Comparison of ENCODE assay signal across 1 cellular context in the genomic region with DNA sequence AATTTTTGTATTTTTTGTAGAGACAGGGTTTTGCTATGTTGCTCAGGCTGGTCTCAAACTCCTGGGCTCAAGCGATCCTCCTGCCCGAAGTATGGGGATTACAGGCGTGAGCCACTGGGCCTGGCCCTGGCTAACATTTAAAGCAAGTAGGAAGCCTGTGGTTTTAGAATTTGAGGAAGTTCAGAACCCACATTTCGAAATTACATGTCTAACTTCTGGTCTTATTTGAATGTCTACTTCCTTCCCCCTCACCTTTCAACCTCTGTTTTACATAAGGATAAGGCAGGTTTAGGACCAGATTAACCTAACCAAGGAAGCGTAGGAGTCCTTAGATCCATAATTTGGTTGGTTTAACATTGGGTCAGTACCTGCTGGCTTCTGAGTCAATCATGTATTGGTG.
TF ChIP-seq lines count a peak whose summit lies in the region.

No MANE protein-coding gene starts in this region.

TF ChIP-seq in GM12878, 131 proteins besides CTCF, POLR2A, EP300 and RAD21 (continued from another document and continues in another):
- TF ChIP-seq, protein P1, sequence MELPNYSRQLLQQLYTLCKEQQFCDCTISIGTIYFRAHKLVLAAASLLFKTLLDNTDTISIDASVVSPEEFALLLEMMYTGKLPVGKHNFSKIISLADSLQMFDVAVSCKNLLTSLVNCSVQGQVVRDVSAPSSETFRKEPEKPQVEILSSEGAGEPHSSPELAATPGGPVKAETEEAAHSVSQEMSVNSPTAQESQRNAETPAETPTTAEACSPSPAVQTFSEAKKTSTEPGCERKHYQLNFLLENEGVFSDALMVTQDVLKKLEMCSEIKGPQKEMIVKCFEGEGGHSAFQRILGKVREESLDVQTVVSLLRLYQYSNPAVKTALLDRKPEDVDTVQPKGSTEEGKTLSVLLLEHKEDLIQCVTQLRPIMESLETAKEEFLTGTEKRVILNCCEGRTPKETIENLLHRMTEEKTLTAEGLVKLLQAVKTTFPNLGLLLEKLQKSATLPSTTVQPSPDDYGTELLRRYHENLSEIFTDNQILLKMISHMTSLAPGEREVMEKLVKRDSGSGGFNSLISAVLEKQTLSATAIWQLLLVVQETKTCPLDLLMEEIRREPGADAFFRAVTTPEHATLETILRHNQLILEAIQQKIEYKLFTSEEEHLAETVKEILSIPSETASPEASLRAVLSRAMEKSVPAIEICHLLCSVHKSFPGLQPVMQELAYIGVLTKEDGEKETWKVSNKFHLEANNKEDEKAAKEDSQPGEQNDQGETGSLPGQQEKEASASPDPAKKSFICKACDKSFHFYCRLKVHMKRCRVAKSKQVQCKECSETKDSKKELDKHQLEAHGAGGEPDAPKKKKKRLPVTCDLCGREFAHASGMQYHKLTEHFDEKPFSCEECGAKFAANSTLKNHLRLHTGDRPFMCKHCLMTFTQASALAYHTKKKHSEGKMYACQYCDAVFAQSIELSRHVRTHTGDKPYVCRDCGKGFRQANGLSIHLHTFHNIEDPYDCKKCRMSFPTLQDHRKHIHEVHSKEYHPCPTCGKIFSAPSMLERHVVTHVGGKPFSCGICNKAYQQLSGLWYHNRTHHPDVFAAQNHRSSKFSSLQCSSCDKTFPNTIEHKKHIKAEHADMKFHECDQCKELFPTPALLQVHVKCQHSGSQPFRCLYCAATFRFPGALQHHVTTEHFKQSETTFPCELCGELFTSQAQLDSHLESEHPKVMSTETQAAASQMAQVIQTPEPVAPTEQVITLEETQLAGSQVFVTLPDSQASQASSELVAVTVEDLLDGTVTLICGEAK (IDR thresholded peaks at IDR 0.05; ENCODE audit: borderline replicate concordance), result no peak
- TF ChIP-seq EGR1 (IDR thresholded peaks at IDR 0.05; ENCODE audit: borderline replicate concordance in 1 of 2, low read depth in 2 of 2, low read length in 2 of 2) (no peak), MEF2B (IDR thresholded peaks at IDR 0.05; ENCODE audit: partially characterized antibody, poor library complexity, severe bottlenecking) (no peak), SREBF1 (IDR thresholded peaks at IDR 0.05; ENCODE audit: low read length) (no peak), CREM (IDR thresholded peaks at IDR 0.05; ENCODE audit: low read depth) (no peak), ASH2L (IDR thresholded peaks at IDR 0.05; ENCODE audit: borderline replicate concordance, low read depth) (no peak), FOS (IDR thresholded peaks at IDR 0.05; ENCODE audit: borderline replicate concordance, extremely low read depth, insufficient read length) (no peak), KLF5 (IDR thresholded peaks at IDR 0.05; ENCODE audit: partially characterized antibody) (no peak), DPF2 (IDR thresholded peaks at IDR 0.05) (0 out of 2 replicates have a peak, but pooled peaks have one; percentile 27), EED (IDR thresholded peaks at IDR 0.05; ENCODE audit: low read depth) (no peak), CHD4 (IDR thresholded peaks at IDR 0.05) (no peak), TCF7 (IDR thresholded peaks at IDR 0.05; ENCODE audit: borderline replicate concordance) (no peak), SRF (IDR thresholded peaks at IDR 0.05; ENCODE audit: low read depth in 2 of 2, low read length in 2 of 2) (no peak), NFXL1 (IDR thresholded peaks at IDR 0.05; ENCODE audit: borderline replicate concordance) (no peak), ESRRA (IDR thresholded peaks at IDR 0.05; ENCODE audit: low read length) (no peak), LARP7 (IDR thresholded peaks at IDR 0.05) (no peak), PAX8 (IDR thresholded peaks at IDR 0.05) (no peak), BCL11A (IDR thresholded peaks at IDR 0.05; ENCODE audit: low read depth, low read length) (no peak), EZH2 (IDR thresholded peaks at IDR 0.05; ENCODE audit: borderline replicate concordance, control insufficient read depth, low read depth, low read length) (no peak), IKZF2 (IDR thresholded peaks at IDR 0.05) (peak; percentile 30 to 47; a peak in 1 of 4 replicates), ZBED1 (IDR thresholded peaks at IDR 0.05; ENCODE audit: borderline replicate concordance) (no peak), ETV6 (conservative IDR thresholded peaks at IDR 0.05 in 1 of 2, IDR thresholded peaks at IDR 0.05 in 1 of 2; ENCODE audit: borderline replicate concordance in 1 of 2, low read depth in 1 of 2) (peak in 1 of 2 experiments; percentile 80; a peak in 2 of 4 replicates), NR2F1 (conservative IDR thresholded peaks at IDR 0.05) (0 out of 2 replicates have a peak, but pooled peaks have one; percentile 53), NBN (IDR thresholded peaks at IDR 0.05) (no peak), MYC (IDR thresholded peaks at IDR 0.05; ENCODE audit: insufficient read depth, insufficient read length, insufficient replicate concordance, low read length, severe bottlenecking) (no peak)
- TF ChIP-seq, protein P2, sequence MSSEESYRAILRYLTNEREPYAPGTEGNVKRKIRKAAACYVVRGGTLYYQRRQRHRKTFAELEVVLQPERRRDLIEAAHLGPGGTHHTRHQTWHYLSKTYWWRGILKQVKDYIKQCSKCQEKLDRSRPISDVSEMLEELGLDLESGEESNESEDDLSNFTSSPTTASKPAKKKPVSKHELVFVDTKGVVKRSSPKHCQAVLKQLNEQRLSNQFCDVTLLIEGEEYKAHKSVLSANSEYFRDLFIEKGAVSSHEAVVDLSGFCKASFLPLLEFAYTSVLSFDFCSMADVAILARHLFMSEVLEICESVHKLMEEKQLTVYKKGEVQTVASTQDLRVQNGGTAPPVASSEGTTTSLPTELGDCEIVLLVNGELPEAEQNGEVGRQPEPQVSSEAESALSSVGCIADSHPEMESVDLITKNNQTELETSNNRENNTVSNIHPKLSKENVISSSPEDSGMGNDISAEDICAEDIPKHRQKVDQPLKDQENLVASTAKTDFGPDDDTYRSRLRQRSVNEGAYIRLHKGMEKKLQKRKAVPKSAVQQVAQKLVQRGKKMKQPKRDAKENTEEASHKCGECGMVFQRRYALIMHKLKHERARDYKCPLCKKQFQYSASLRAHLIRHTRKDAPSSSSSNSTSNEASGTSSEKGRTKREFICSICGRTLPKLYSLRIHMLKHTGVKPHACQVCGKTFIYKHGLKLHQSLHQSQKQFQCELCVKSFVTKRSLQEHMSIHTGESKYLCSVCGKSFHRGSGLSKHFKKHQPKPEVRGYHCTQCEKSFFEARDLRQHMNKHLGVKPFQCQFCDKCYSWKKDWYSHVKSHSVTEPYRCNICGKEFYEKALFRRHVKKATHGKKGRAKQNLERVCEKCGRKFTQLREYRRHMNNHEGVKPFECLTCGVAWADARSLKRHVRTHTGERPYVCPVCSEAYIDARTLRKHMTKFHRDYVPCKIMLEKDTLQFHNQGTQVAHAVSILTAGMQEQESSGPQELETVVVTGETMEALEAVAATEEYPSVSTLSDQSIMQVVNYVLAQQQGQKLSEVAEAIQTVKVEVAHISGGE (CRISPR knock-in tag; IDR thresholded peaks at IDR 0.05), result no peak
- TF ChIP-seq, protein P3, sequence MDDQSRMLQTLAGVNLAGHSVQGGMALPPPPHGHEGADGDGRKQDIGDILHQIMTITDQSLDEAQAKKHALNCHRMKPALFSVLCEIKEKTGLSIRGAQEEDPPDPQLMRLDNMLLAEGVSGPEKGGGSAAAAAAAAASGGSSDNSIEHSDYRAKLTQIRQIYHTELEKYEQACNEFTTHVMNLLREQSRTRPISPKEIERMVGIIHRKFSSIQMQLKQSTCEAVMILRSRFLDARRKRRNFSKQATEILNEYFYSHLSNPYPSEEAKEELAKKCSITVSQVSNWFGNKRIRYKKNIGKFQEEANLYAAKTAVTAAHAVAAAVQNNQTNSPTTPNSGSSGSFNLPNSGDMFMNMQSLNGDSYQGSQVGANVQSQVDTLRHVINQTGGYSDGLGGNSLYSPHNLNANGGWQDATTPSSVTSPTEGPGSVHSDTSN (IDR thresholded peaks at IDR 0.05; ENCODE audit: insufficient replicate concordance, low read depth, low read length), result no peak
- TF ChIP-seq, protein P4, sequence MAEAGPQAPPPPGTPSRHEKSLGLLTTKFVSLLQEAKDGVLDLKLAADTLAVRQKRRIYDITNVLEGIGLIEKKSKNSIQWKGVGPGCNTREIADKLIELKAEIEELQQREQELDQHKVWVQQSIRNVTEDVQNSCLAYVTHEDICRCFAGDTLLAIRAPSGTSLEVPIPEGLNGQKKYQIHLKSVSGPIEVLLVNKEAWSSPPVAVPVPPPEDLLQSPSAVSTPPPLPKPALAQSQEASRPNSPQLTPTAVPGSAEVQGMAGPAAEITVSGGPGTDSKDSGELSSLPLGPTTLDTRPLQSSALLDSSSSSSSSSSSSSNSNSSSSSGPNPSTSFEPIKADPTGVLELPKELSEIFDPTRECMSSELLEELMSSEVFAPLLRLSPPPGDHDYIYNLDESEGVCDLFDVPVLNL (IDR thresholded peaks at IDR 0.05; ENCODE audit: low read depth, low read length), result no peak
- TF ChIP-seq, protein P5, sequence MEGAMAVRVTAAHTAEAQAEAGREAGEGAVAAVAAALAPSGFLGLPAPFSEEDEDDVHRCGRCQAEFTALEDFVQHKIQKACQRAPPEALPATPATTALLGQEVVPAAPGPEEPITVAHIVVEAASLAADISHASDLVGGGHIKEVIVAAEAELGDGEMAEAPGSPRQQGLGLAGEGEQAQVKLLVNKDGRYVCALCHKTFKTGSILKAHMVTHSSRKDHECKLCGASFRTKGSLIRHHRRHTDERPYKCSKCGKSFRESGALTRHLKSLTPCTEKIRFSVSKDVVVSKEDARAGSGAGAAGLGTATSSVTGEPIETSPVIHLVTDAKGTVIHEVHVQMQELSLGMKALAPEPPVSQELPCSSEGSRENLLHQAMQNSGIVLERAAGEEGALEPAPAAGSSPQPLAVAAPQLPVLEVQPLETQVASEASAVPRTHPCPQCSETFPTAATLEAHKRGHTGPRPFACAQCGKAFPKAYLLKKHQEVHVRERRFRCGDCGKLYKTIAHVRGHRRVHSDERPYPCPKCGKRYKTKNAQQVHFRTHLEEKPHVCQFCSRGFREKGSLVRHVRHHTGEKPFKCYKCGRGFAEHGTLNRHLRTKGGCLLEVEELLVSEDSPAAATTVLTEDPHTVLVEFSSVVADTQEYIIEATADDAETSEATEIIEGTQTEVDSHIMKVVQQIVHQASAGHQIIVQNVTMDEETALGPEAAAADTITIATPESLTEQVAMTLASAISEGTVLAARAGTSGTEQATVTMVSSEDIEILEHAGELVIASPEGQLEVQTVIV (IDR thresholded peaks at IDR 0.05; ENCODE audit: borderline replicate concordance, partially characterized antibody), result no peak
- TF ChIP-seq, protein P6, sequence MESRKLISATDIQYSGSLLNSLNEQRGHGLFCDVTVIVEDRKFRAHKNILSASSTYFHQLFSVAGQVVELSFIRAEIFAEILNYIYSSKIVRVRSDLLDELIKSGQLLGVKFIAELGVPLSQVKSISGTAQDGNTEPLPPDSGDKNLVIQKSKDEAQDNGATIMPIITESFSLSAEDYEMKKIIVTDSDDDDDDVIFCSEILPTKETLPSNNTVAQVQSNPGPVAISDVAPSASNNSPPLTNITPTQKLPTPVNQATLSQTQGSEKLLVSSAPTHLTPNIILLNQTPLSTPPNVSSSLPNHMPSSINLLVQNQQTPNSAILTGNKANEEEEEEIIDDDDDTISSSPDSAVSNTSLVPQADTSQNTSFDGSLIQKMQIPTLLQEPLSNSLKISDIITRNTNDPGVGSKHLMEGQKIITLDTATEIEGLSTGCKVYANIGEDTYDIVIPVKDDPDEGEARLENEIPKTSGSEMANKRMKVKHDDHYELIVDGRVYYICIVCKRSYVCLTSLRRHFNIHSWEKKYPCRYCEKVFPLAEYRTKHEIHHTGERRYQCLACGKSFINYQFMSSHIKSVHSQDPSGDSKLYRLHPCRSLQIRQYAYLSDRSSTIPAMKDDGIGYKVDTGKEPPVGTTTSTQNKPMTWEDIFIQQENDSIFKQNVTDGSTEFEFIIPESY (IDR thresholded peaks at IDR 0.05), result no peak
- TF ChIP-seq, protein P7, sequence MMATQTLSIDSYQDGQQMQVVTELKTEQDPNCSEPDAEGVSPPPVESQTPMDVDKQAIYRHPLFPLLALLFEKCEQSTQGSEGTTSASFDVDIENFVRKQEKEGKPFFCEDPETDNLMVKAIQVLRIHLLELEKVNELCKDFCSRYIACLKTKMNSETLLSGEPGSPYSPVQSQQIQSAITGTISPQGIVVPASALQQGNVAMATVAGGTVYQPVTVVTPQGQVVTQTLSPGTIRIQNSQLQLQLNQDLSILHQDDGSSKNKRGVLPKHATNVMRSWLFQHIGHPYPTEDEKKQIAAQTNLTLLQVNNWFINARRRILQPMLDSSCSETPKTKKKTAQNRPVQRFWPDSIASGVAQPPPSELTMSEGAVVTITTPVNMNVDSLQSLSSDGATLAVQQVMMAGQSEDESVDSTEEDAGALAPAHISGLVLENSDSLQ (IDR thresholded peaks at IDR 0.05), result no peak
- TF ChIP-seq, protein P8, sequence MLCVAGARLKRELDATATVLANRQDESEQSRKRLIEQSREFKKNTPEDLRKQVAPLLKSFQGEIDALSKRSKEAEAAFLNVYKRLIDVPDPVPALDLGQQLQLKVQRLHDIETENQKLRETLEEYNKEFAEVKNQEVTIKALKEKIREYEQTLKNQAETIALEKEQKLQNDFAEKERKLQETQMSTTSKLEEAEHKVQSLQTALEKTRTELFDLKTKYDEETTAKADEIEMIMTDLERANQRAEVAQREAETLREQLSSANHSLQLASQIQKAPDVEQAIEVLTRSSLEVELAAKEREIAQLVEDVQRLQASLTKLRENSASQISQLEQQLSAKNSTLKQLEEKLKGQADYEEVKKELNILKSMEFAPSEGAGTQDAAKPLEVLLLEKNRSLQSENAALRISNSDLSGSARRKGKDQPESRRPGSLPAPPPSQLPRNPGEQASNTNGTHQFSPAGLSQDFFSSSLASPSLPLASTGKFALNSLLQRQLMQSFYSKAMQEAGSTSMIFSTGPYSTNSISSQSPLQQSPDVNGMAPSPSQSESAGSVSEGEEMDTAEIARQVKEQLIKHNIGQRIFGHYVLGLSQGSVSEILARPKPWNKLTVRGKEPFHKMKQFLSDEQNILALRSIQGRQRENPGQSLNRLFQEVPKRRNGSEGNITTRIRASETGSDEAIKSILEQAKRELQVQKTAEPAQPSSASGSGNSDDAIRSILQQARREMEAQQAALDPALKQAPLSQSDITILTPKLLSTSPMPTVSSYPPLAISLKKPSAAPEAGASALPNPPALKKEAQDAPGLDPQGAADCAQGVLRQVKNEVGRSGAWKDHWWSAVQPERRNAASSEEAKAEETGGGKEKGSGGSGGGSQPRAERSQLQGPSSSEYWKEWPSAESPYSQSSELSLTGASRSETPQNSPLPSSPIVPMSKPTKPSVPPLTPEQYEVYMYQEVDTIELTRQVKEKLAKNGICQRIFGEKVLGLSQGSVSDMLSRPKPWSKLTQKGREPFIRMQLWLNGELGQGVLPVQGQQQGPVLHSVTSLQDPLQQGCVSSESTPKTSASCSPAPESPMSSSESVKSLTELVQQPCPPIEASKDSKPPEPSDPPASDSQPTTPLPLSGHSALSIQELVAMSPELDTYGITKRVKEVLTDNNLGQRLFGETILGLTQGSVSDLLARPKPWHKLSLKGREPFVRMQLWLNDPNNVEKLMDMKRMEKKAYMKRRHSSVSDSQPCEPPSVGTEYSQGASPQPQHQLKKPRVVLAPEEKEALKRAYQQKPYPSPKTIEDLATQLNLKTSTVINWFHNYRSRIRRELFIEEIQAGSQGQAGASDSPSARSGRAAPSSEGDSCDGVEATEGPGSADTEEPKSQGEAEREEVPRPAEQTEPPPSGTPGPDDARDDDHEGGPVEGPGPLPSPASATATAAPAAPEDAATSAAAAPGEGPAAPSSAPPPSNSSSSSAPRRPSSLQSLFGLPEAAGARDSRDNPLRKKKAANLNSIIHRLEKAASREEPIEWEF (IDR thresholded peaks at IDR 0.05; ENCODE audit: insufficient replicate concordance, low read depth, low read length), result no peak
- TF ChIP-seq, protein P9, sequence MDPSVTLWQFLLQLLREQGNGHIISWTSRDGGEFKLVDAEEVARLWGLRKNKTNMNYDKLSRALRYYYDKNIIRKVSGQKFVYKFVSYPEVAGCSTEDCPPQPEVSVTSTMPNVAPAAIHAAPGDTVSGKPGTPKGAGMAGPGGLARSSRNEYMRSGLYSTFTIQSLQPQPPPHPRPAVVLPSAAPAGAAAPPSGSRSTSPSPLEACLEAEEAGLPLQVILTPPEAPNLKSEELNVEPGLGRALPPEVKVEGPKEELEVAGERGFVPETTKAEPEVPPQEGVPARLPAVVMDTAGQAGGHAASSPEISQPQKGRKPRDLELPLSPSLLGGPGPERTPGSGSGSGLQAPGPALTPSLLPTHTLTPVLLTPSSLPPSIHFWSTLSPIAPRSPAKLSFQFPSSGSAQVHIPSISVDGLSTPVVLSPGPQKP (IDR thresholded peaks at IDR 0.05; ENCODE audit: low read depth, low read length), result no peak
